ENCODE assay signal across 1 cellular context in the genomic region with DNA sequence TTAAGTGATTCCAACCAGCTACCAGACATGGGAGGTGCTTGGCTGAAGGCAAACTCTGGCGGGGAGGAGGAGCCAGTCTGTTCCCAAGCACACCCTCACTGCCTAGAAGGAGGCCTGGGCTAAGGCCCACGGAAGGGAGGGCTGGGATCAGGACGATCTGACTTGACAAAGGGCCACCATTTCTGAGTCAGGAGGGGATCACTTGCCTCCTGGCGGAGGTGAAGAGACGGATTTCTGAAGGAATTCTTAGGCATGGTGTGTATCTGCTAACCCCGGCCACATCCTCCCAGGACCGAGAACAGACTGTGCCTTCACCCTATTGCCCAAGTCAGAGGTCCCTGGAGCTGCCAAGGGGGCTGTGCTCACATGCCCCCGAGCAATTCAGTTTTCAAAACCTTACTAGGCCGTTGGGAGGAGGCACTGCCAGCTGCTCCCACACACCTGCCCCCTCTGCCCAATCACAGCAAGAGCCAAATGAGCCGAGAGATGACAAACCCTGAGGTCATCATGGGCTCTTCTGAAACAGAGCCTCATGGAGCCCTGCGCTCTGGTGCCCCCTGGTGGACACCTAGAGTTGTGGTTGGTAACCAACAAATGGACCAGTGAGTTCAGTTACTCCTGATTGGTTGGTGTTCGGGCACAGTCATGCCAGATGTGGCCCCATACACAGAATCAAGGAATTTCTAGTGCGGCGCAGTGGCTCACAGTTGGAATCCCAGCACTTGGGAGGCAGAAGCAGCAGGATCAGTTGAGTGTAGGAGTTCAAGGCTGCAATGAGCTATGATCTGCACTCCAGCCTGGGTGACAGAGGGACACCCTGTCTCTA.
TF ChIP-seq lines count a peak whose summit lies in the region.

No MANE protein-coding gene starts in this region.

TF ChIP-seq in GM12878, 131 proteins besides CTCF, POLR2A, EP300 and RAD21 (continued from another document):
- 0 out of 2 replicates have a peak, but pooled peaks have one; percentile 45 for TF ChIP-seq RCOR1 (conservative IDR thresholded peaks at IDR 0.05; ENCODE audit: low read depth, low read length)
- TF ChIP-seq STAT1 (conservative IDR thresholded peaks at IDR 0.05), result 0 out of 2 replicates have a peak, but pooled peaks have one; percentile 34
- peak; percentile 43 for TF ChIP-seq RELA (IDR thresholded peaks at IDR 0.05; ENCODE audit: borderline replicate concordance, partially characterized antibody)
- TF ChIP-seq CREB1 (IDR thresholded peaks at IDR 0.05; ENCODE audit: low read depth), result peak; percentile 95
- TF ChIP-seq EGR1 (IDR thresholded peaks at IDR 0.05; ENCODE audit: borderline replicate concordance in 1 of 2, low read depth in 2 of 2, low read length in 2 of 2), result no peak
- TF ChIP-seq LARP7 (IDR thresholded peaks at IDR 0.05), result no peak
- TF ChIP-seq PAX5 (IDR thresholded peaks at IDR 0.05; ENCODE audit: borderline replicate concordance, low read depth, low read length), result no peak
- TF ChIP-seq HCFC1 (IDR thresholded peaks at IDR 0.05; ENCODE audit: low read length), result 0 out of 2 replicates have a peak, but pooled peaks have one; percentile 10
- TF ChIP-seq RUNX3 (IDR thresholded peaks at IDR 0.05; ENCODE audit: low read length), result peak; percentile 95
- TF ChIP-seq POU2F2 (IDR thresholded peaks at IDR 0.05; ENCODE audit: borderline replicate concordance, low read depth, low read length), result 0 out of 3 replicates have a peak, but pooled peaks have one; percentile 16
- TF ChIP-seq ATF7 (IDR thresholded peaks at IDR 0.05; ENCODE audit: low read depth), result peak; percentile 91
- TF ChIP-seq SUZ12 (IDR thresholded peaks at IDR 0.05; ENCODE audit: unreplicated experiment), result no peak
- no peak for TF ChIP-seq POLR2AphosphoS2 (IDR thresholded peaks at IDR 0.05; ENCODE audit: low read depth, low read length)
- peak; percentile 86 for TF ChIP-seq YY1 (IDR thresholded peaks at IDR 0.05; ENCODE audit: low read depth, low read length)
- TF ChIP-seq NFYA (IDR thresholded peaks at IDR 0.05; ENCODE audit: borderline replicate concordance, low read depth, low read length), result no peak
- TF ChIP-seq WRNIP1 (IDR thresholded peaks at IDR 0.05; ENCODE audit: borderline replicate concordance, low read depth, low read length), result peak; percentile 67; the same call in 1 of the 2 replicates
- no peak for TF ChIP-seq EZH2 (IDR thresholded peaks at IDR 0.05; ENCODE audit: borderline replicate concordance, control insufficient read depth, low read depth, low read length)
- TF ChIP-seq, protein P1, sequence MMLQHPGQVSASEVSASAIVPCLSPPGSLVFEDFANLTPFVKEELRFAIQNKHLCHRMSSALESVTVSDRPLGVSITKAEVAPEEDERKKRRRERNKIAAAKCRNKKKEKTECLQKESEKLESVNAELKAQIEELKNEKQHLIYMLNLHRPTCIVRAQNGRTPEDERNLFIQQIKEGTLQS (IDR thresholded peaks at IDR 0.05; ENCODE audit: borderline replicate concordance, extremely low read depth, low read depth, low read length), result no peak
- 0 out of 2 replicates have a peak, but pooled peaks have one; percentile 11 for TF ChIP-seq JUND (IDR thresholded peaks at IDR 0.05; ENCODE audit: low read depth, low read length)
- 0 out of 2 replicates have a peak, but pooled peaks have one; percentile 45 for TF ChIP-seq TCF12 (IDR thresholded peaks at IDR 0.05; ENCODE audit: low read depth, low read length)
- TF ChIP-seq, protein P2, sequence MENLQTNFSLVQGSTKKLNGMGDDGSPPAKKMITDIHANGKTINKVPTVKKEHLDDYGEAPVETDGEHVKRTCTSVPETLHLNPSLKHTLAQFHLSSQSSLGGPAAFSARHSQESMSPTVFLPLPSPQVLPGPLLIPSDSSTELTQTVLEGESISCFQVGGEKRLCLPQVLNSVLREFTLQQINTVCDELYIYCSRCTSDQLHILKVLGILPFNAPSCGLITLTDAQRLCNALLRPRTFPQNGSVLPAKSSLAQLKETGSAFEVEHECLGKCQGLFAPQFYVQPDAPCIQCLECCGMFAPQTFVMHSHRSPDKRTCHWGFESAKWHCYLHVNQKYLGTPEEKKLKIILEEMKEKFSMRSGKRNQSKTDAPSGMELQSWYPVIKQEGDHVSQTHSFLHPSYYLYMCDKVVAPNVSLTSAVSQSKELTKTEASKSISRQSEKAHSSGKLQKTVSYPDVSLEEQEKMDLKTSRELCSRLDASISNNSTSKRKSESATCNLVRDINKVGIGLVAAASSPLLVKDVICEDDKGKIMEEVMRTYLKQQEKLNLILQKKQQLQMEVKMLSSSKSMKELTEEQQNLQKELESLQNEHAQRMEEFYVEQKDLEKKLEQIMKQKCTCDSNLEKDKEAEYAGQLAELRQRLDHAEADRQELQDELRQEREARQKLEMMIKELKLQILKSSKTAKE (IDR thresholded peaks at IDR 0.05; ENCODE audit: low read depth, poor library complexity, severe bottlenecking), result no peak
- TF ChIP-seq, protein P3, sequence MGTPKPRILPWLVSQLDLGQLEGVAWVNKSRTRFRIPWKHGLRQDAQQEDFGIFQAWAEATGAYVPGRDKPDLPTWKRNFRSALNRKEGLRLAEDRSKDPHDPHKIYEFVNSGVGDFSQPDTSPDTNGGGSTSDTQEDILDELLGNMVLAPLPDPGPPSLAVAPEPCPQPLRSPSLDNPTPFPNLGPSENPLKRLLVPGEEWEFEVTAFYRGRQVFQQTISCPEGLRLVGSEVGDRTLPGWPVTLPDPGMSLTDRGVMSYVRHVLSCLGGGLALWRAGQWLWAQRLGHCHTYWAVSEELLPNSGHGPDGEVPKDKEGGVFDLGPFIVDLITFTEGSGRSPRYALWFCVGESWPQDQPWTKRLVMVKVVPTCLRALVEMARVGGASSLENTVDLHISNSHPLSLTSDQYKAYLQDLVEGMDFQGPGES (IDR thresholded peaks at IDR 0.05), result no peak
- no peak for TF ChIP-seq ATF2 (IDR thresholded peaks at IDR 0.05; ENCODE audit: low read length)
- TF ChIP-seq, protein P4, sequence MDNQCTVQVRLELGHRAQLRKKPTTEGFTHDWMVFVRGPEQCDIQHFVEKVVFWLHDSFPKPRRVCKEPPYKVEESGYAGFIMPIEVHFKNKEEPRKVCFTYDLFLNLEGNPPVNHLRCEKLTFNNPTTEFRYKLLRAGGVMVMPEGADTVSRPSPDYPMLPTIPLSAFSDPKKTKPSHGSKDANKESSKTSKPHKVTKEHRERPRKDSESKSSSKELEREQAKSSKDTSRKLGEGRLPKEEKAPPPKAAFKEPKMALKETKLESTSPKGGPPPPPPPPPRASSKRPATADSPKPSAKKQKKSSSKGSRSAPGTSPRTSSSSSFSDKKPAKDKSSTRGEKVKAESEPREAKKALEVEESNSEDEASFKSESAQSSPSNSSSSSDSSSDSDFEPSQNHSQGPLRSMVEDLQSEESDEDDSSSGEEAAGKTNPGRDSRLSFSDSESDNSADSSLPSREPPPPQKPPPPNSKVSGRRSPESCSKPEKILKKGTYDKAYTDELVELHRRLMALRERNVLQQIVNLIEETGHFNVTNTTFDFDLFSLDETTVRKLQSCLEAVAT (IDR thresholded peaks at IDR 0.05), result 0 out of 2 replicates have a peak, but pooled peaks have one; percentile 49
- TF ChIP-seq SMC3 (IDR thresholded peaks at IDR 0.05; ENCODE audit: borderline replicate concordance, low read length), result peak; percentile 99
- peak; percentile 44; the same call in 1 of the 2 replicates for TF ChIP-seq RFX5 (IDR thresholded peaks at IDR 0.05; ENCODE audit: low read depth, low read length)
- TF ChIP-seq BACH1 (IDR thresholded peaks at IDR 0.05; ENCODE audit: borderline replicate concordance), result no peak
- TF ChIP-seq PBX3 (IDR thresholded peaks at IDR 0.05; ENCODE audit: insufficient replicate concordance, low read depth, low read length), result no peak
- TF ChIP-seq IKZF2 (IDR thresholded peaks at IDR 0.05), result no peak
- peak; percentile 53 for TF ChIP-seq MXI1 (IDR thresholded peaks at IDR 0.05; ENCODE audit: low read depth, low read length)
- TF ChIP-seq PKNOX1 (IDR thresholded peaks at IDR 0.05), result no peak
